ENCODE assay signal across 8 cellular contexts in genomic region chr4:118278473-118279274, GRCh38.
DNase-seq lines count a peak whose midpoint lies in the region; ATAC-seq and TF ChIP-seq lines count a peak whose summit lies in the region.

No MANE protein-coding gene starts in this region.

- H3K36me3 Mint-ChIP-seq in activated T-helper 17 cell treated with anti-CD3 and anti-CD28 coated beads, Interleukin-2, amount 50 U/mL, for 72 hours (ENCODE audit: low read depth) = peaks cover 58% of the 10 kb centered on the region
- peaks cover 0 to 34% (median 4%) of the 10 kb centered on the region in 3 donors for H3K36me3 Mint-ChIP-seq in naive thymus-derived CD8-positive, alpha-beta T cell

- peak overlapping the region; percentile 82 for H3K4me3 ChIP-seq in fibroblast of mammary gland (ENCODE audit: control insufficient read depth, low read depth, low read length)

- TF ChIP-seq CTCF in fibroblast of mammary gland (conservative IDR thresholded peaks at IDR 0.05; ENCODE audit: control insufficient read depth, insufficient read depth, low read depth, low read length) = no peak

- H3K4me1 Mint-ChIP-seq in activated T-helper 17 cell treated with anti-CD3 and anti-CD28 coated beads, Interleukin-2, amount 50 U/mL, for 72 hours = peaks cover 20% of the 10 kb centered on the region
- peaks cover 27 to 59% (median 55%) of the 10 kb centered on the region in 4 donors for H3K4me1 Mint-ChIP-seq in naive thymus-derived CD8-positive, alpha-beta T cell

- peak overlapping the region; percentile 86 for H3K4me3 Mint-ChIP-seq in activated T-helper 17 cell treated with anti-CD3 and anti-CD28 coated beads, Interleukin-2, amount 50 U/mL, for 72 hours
- peak overlapping the region; percentile 90 to 98 (median 96) for H3K4me3 Mint-ChIP-seq in naive thymus-derived CD8-positive, alpha-beta T cell

- no peaks in the 10 kb centered on the region for H3K9me3 Mint-ChIP-seq in activated T-helper 17 cell treated with anti-CD3 and anti-CD28 coated beads, Interleukin-2, amount 50 U/mL, for 72 hours
- H3K9me3 Mint-ChIP-seq in naive thymus-derived CD8-positive, alpha-beta T cell = no peaks in the 10 kb centered on the region

- H3K27me3 Mint-ChIP-seq in activated T-helper 17 cell treated with anti-CD3 and anti-CD28 coated beads, Interleukin-2, amount 50 U/mL, for 72 hours = no peaks in the 10 kb centered on the region
- no peaks in the 10 kb centered on the region for H3K27me3 Mint-ChIP-seq in naive thymus-derived CD8-positive, alpha-beta T cell

- peak; percentile 97 for ATAC-seq in activated T-helper 17 cell treated with anti-CD3 and anti-CD28 coated beads, Interleukin-2, amount 50 U/mL, for 72 hours (replicated peaks)
- ATAC-seq in naive thymus-derived CD8-positive, alpha-beta T cell = peak; percentile 93

- DNase-seq in EH (ENCODE audit: low read depth) (peak; percentile 87), GOT3 (lab: John Stamatoyannopoulos, UW) (peak; percentile 46), LHCN-M2 (ENCODE audit: low read depth) (peak; percentile 88), RPMI7951 (ENCODE audit: low read depth) (peak; percentile 87), fibroblast of mammary gland (ENCODE audit: low read depth) (peak; percentile 87)
- DNase-seq in naive thymus-derived CD8-positive, alpha-beta T cell = peak; percentile 87 to 99 (median 97)
- DNase-seq in stimulated activated naive CD4-positive, alpha-beta T cell (lab: John Stamatoyannopoulos, UW) = peak; percentile 91 to 98 (median 95)

- POLR2A ChIA-PET in naive thymus-derived CD8-positive, alpha-beta T cell (lab: Charles Lee) = no interaction called here

- H3K27ac Mint-ChIP-seq in activated T-helper 17 cell treated with anti-CD3 and anti-CD28 coated beads, Interleukin-2, amount 50 U/mL, for 72 hours = peak overlapping the region; percentile 99
- peak overlapping the region; percentile 96 to 100 (median 98) for H3K27ac Mint-ChIP-seq in naive thymus-derived CD8-positive, alpha-beta T cell

Comparison
In these comparisons a context has a peak if more than half of its experiments do, and no peak if none do; other contexts are left out.
1. Peak in every context shown above with its lines: DNase-seq, ATAC-seq and H3K4me3 ChIP-seq.
2. DNase-seq: peak in every context shown above with its lines; median percentile 97 in naive thymus-derived CD8-positive, alpha-beta T cell; 95 in stimulated activated naive CD4-positive, alpha-beta T cell; 88 in LHCN-M2; 87 in EH; 87 in RPMI7951; 87 in fibroblast of mammary gland; 46 in GOT3.